Comparison of ENCODE assay signal across 10 cellular contexts in the genomic region with DNA sequence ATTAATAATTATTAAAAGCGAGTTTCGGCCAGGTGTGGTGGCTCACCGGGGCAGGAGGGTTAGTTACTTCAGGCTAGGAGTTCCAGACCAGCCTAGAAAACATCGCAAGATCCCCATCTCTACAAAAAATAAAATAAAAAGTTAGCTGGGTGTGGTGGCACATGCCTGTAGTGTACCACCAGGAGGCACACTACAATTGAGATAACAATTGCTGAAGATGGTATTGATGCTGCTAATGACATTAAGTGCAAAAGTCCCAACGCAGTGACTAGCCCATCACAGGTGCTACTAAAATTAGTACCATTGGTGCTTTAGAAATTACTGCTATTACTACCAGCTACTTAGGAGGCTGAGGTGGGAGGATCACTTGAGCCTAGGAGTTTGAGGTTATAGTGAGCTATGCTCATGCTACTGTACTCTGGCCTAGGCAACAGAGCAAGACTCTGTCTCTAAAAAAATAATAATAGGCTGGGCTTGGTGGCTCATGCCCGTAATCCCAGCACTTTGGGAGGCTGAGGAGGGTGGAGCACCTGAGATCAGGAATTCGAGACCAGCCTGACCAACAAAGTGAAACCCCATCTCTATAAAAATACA.
DNase-seq lines count a peak whose midpoint lies in the region; ATAC-seq, FAIRE-seq and TF ChIP-seq lines count a peak whose summit lies in the region.
"Had no signal": no experiment of that assay in that cellular context is flagged by ENCODE, and none has a peak within 500 bp of the region (broad histone marks: within the 10 kb centered on the region; RNA-seq: fewer than 3 reads in every experiment).

No MANE protein-coding gene starts in this region.

- no peaks in the 10 kb centered on the region for H3K27me3 ChIP-seq in bronchial epithelial cell (ENCODE audit: control insufficient read depth, insufficient read depth, low read length)

- no peaks in the 10 kb centered on the region for H3K9me3 Mint-ChIP-seq in nephron
- no peaks in the 10 kb centered on the region for H3K9me3 Mint-ChIP-seq in T-helper 2 cell treated with Interferon-gamma antibody and Interleukin-4, amounts not matched to agents 5 μg/mL and 100 μg/mL, for 36 hours

- TF ChIP-seq CTCF in bronchial epithelial cell (IDR thresholded peaks at IDR 0.05; ENCODE audit: insufficient read depth, low read length, severe bottlenecking) (peak; percentile 47), nephron (IDR thresholded peaks at IDR 0.05; ENCODE audit: unreplicated experiment in 3 of 3) (peak in 2 of 3 experiments; percentile 8 to 21)

- no peak for ATAC-seq in GM21825 (IDR thresholded peaks at IDR 0.05; ENCODE audit: unreplicated experiment)

- no peaks in the 10 kb centered on the region for H3K36me3 ChIP-seq in bronchial epithelial cell (ENCODE audit: control insufficient read depth, insufficient read depth, low read length)

- DNase-seq in GM03348 (ENCODE audit: low spot score) (peak; percentile 16), KBM-7 (peak; percentile 30), bronchial epithelial cell (ENCODE audit: low read depth) (peak; percentile 12), SKM-1 treated with dmso at 0.1 percent for 144 hours (lab: John Stamatoyannopoulos, UW; ENCODE audit: unreplicated experiment) (no peak)
- no peak for DNase-seq in T-helper 2 cell treated with Interferon-gamma antibody and Interleukin-4, amounts not matched to agents 5 μg/mL and 100 μg/mL, for 36 hours (ENCODE audit: low spot score)
- DNase-seq in activated CD8-positive, alpha-beta memory T cell treated with anti-CD3 and anti-CD28 coated beads, Interleukin-2, amount 50 U/mL, for 48 hours, result no peak

- no peaks in the 10 kb centered on the region for H3K4me1 Mint-ChIP-seq in nephron
- H3K4me1 Mint-ChIP-seq in T-helper 2 cell treated with Interferon-gamma antibody and Interleukin-4, amounts not matched to agents 5 μg/mL and 100 μg/mL, for 36 hours (ENCODE audit: low read depth), result no peaks in the 10 kb centered on the region
- H3K4me1 Mint-ChIP-seq: IgD-negative memory B cell had no signal

- no peak for FAIRE-seq in bronchial epithelial cell (lab: Jason Lieb, UNC)

- in situ Hi-C loops in KBM-7 (cut with MboI; ENCODE audit: low pct_unique_long_range_greater_than_20kb, low sequenced_read_pairs), result no loop called here

- H3K36me3 Mint-ChIP-seq in nephron (ENCODE audit: low read depth), result no peaks in the 10 kb centered on the region
- H3K36me3 Mint-ChIP-seq in T-helper 2 cell treated with Interferon-gamma antibody and Interleukin-4, amounts not matched to agents 5 μg/mL and 100 μg/mL, for 36 hours (ENCODE audit: low read depth), result no peaks in the 10 kb centered on the region
- H3K36me3 Mint-ChIP-seq: IgD-negative memory B cell had no signal

- no peak overlapping the region for H3K4me3 ChIP-seq in bronchial epithelial cell (ENCODE audit: low read depth, low read length)
- H3K4me3 ChIP-seq: lung had no signal

- no peak overlapping the region for H3K4me3 Mint-ChIP-seq in nephron
- no peak overlapping the region for H3K4me3 Mint-ChIP-seq in T-helper 2 cell treated with Interferon-gamma antibody and Interleukin-4, amounts not matched to agents 5 μg/mL and 100 μg/mL, for 36 hours
- H3K4me3 Mint-ChIP-seq: IgD-negative memory B cell had no signal

- peaks cover 3% of the 10 kb centered on the region for H3K27me3 Mint-ChIP-seq in nephron (ENCODE audit: low read depth)
- H3K27me3 Mint-ChIP-seq in T-helper 2 cell treated with Interferon-gamma antibody and Interleukin-4, amounts not matched to agents 5 μg/mL and 100 μg/mL, for 36 hours (ENCODE audit: low read depth), result no peaks in the 10 kb centered on the region
- H3K27me3 Mint-ChIP-seq: IgD-negative memory B cell had no signal

- H3K27ac Mint-ChIP-seq in nephron, result no peak overlapping the region
- H3K27ac Mint-ChIP-seq in T-helper 2 cell treated with Interferon-gamma antibody and Interleukin-4, amounts not matched to agents 5 μg/mL and 100 μg/mL, for 36 hours, result no peak overlapping the region
- H3K27ac Mint-ChIP-seq: IgD-negative memory B cell had no signal

Comparison
In these comparisons a context has a peak if more than half of its experiments do, and no peak if none do; other contexts are left out.
1. DNase-seq: peak in GM03348 (single experiment), KBM-7 (single experiment) and bronchial epithelial cell (single experiment); none in T-helper 2 cell treated with Interferon-gamma antibody and Interleukin-4, amounts not matched to agents 5 μg/mL and 100 μg/mL, for 36 hours (single experiment), activated CD8-positive, alpha-beta memory T cell treated with anti-CD3 and anti-CD28 coated beads, Interleukin-2, amount 50 U/mL, for 48 hours (single experiment) and SKM-1 treated with dmso at 0.1 percent for 144 hours (single experiment).